ENCODE assay signal across 8 cellular contexts in the genomic region with DNA sequence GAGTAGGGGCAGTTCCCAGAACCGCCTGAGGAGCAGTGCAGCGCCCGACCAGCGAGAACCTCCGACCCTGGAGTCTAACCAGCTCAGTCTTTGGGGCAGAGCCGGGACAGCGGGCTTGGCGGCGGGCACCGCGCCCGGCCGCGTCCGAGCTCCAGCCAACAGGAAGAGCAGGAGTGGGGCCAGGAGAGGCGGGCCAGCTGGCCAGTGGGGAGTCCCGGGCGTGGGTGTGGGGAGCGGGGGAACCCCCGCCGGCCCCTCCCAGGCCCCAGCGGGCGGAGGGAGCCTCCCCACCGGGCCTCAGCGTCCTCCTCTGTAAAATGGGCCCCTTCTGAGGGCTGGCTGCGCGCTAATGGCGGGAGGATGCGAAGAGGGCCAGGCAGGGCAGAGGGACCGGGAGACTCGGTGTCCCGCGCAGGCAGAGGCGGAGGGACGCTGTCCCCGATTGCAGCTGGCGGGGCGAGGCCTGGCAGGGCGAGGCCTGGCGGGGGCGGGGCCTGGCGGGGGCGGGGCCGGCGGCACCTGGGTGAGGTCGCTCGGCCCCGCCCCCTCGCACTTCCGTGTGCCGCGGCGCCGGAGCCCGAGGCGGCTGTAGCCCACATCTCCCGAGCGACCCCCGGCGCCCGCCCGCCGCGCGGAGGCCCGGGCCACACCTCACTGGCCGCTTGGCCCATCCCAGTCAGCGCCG. TPM values are rescaled to one million over a fixed set of nuclear protein-coding genes. Genes with fewer than 3 reads are reported as not detected.
A peak's percentile ranks its signal among the peaks of the same experiment; 100 is the strongest.
DNase-seq lines count a peak whose midpoint lies in the region; ATAC-seq, FAIRE-seq and TF ChIP-seq lines count a peak whose summit lies in the region.

A gene (plus strand): TSS at position 550 of the 685 bp plus-strand sequence. CDS start 17,214 bp downstream, outside the sequence.

- peak within 1 kb of the TSS; percentile 57 to 87 (median 64) for H3K4me3 ChIP-seq in endothelial cell of umbilical vein (replicated peaks in 1 of 3; ENCODE audit: insufficient read depth in 1 of 3, low read depth in 1 of 3, low read length in 3 of 3)

- H3K4me1 ChIP-seq in endothelial cell of umbilical vein (ENCODE audit: control insufficient read depth, extremely low read depth, insufficient read depth, low read length): peaks cover 21% of the 10 kb centered on the region

- peak; percentile 91 for FAIRE-seq in endothelial cell of umbilical vein (lab: Jason Lieb, UNC)

- no peaks in the 10 kb centered on the region for H4K20me1 ChIP-seq in endothelial cell of umbilical vein (replicated peaks; ENCODE audit: control insufficient read depth, extremely low read depth, insufficient read depth, low read length)

- peak within 1 kb of the TSS; percentile 72 for H3K4me2 ChIP-seq in endothelial cell of umbilical vein (ENCODE audit: insufficient read depth, low read length)

- H3K9me3 ChIP-seq in endothelial cell of umbilical vein (replicated peaks; ENCODE audit: control insufficient read depth, insufficient read depth, low read length): no peaks in the 10 kb centered on the region

- ATAC-seq in GM18868 (IDR thresholded peaks at IDR 0.05; ENCODE audit: unreplicated experiment) (peak; percentile 49), HG03135 (IDR thresholded peaks at IDR 0.05; ENCODE audit: unreplicated experiment) (peak; percentile 52)

- intact Hi-C loops in endothelial cell of umbilical vein (cut with micrococcal nuclease): loop anchor here (2.0 kb wide), 1 partner anchor 34 kb away; no protein-coding TSS in a partner anchor

- DNase-seq in AG20443 (ENCODE audit: low spot score) (peak; percentile 97), NCI-H774 (lab: John Stamatoyannopoulos, UW) (peak; percentile 41), endothelial cell of umbilical vein (ENCODE audit: low read depth, low spot score) (peak; percentile 78), middle frontal gyrus (ENCODE audit: extremely low spot score, low spot score) (peak; percentile 55)
- DNase-seq in activated CD8-positive, alpha-beta memory T cell treated with anti-CD3 and anti-CD28 coated beads, Interleukin-2, amount 50 U/mL, for 1 hour (ENCODE audit: extremely low read depth): peak; percentile 48
- DNase-seq in stimulated activated CD8-positive, alpha-beta memory T cell treated with anti-CD3 and anti-CD28 coated beads, Interleukin-2, amount 100 ng/mL, for 1 hour (ENCODE audit: low read depth in 2 of 2): peak; percentile 65 to 71

- H3K36me3 ChIP-seq in endothelial cell of umbilical vein (ENCODE audit: control insufficient read depth in 2 of 2, extremely low read depth in 1 of 2, insufficient read depth in 2 of 2, low read length in 2 of 2): no peaks in the 10 kb centered on the region

- no TSS peak for BruUV-seq in endothelial cell of umbilical vein (replicated peaks; lab: Mats Ljungman, UMichigan)

- H3K9me1 ChIP-seq in endothelial cell of umbilical vein (replicated peaks; ENCODE audit: control insufficient read depth, extremely low read depth, insufficient read depth, low read length): no peaks in the 10 kb centered on the region

- H2AFZ ChIP-seq in endothelial cell of umbilical vein (ENCODE audit: low read depth, low read length): peak within 1 kb of the TSS; percentile 86

- CTCF ChIA-PET in endothelial cell of umbilical vein (lab: Charles Lee): interaction anchor here (0.6 to 3.2 kb wide), 7 partner anchors 10 to 1518 kb away, joined by 3 to 34 read pairs (median 3); no protein-coding TSS in a partner anchor

- peaks cover 4% of the 10 kb centered on the region for H3K79me2 ChIP-seq in endothelial cell of umbilical vein (ENCODE audit: control insufficient read depth, insufficient read depth, low read length)

- peak; percentile 32 for TF ChIP-seq POLR2A in endothelial cell of umbilical vein (IDR thresholded peaks at IDR 0.05; ENCODE audit: low read depth, low read length)

- dilution Hi-C loops in endothelial cell of umbilical vein (cut with MboI; ENCODE audit: extremely low pct_ligation_motif_present, low sequenced_read_pairs): no loop called here

- peak within 1 kb of the TSS; percentile 57 for H3K27ac ChIP-seq in endothelial cell of umbilical vein (ENCODE audit: insufficient read depth, low read depth, low read length)

- peaks cover 0 to 2% of the 10 kb centered on the region in 2 experiments for H3K27me3 ChIP-seq in endothelial cell of umbilical vein (ENCODE audit: control insufficient read depth in 2 of 2, insufficient read depth in 2 of 2, low read length in 2 of 2)

- POLR2A ChIA-PET in endothelial cell of umbilical vein (lab: Charles Lee): interaction anchor here (0.6 to 1.0 kb wide), 2 partner anchors 9 to 44 kb away, joined by 4 to 6 read pairs; no protein-coding TSS in a partner anchor

- TF ChIP-seq CTCF in endothelial cell of umbilical vein (IDR thresholded peaks at IDR 0.05; ENCODE audit: extremely low read depth in 1 of 2, insufficient read depth in 1 of 2, low read depth in 1 of 2, low read length in 2 of 2): peak; percentile 29 to 63

- peak within 1 kb of the TSS; percentile 65 for H3K9ac ChIP-seq in endothelial cell of umbilical vein (replicated peaks; ENCODE audit: extremely low read depth, insufficient read depth, low read length)

TF ChIP-seq in endothelial cell of umbilical vein, 7 proteins besides CTCF, POLR2A, EP300 and RAD21:
- peak; percentile 51 for TF ChIP-seq POLR2AphosphoS5 (IDR thresholded peaks at IDR 0.05; ENCODE audit: insufficient read depth, low read depth, low read length)
- TF ChIP-seq JUN (IDR thresholded peaks at IDR 0.05; ENCODE audit: borderline replicate concordance, insufficient read depth, insufficient read length, low read depth): no peak

RNA-seq across cellular contexts. Expression of the gene that starts here (rescaled TPM):
- 15.5 and 17.5 TPM in 2 replicates for total RNA-seq in endothelial cell of umbilical vein
- 16.4 and 19.0 TPM in 2 replicates for polyA plus RNA-seq in endothelial cell of umbilical vein
- polyA plus RNA-seq in endothelial cell of umbilical vein (2011; cell fraction: cytosol; rRNA removed): 18.3 and 20.3 TPM in 2 replicates
- 33.3 and 33.5 TPM in 2 replicates for polyA plus RNA-seq in endothelial cell of umbilical vein (2011; cell fraction: nucleus; rRNA removed)
- 17.4 and 20.6 TPM in 2 replicates for polyA plus RNA-seq in endothelial cell of umbilical vein (2012)
- polyA minus RNA-seq in endothelial cell of umbilical vein: 18.7 and 19.7 TPM in 2 replicates
- 12.4 TPM for polyA minus RNA-seq in endothelial cell of umbilical vein (2011; cell fraction: cytosol; rRNA and poly(A)+ RNA removed)
- polyA minus RNA-seq in endothelial cell of umbilical vein (2011; cell fraction: nucleus; rRNA and poly(A)+ RNA removed): 5.4 and 11.8 TPM in 2 replicates

Comparison
In these comparisons a context has a peak if more than half of its experiments do, and no peak if none do; other contexts are left out.
1. Peak in every context shown above with its lines: DNase-seq, ATAC-seq, H3K4me3 ChIP-seq and H3K27ac ChIP-seq.
2. DNase-seq: peak in every context shown above with its lines; median percentile 97 in AG20443; 78 in endothelial cell of umbilical vein; 68 in stimulated activated CD8-positive, alpha-beta memory T cell treated with anti-CD3 and anti-CD28 coated beads, Interleukin-2, amount 100 ng/mL, for 1 hour; 55 in middle frontal gyrus; 48 in activated CD8-positive, alpha-beta memory T cell treated with anti-CD3 and anti-CD28 coated beads, Interleukin-2, amount 50 U/mL, for 1 hour; 41 in NCI-H774.